In the genomic region with DNA sequence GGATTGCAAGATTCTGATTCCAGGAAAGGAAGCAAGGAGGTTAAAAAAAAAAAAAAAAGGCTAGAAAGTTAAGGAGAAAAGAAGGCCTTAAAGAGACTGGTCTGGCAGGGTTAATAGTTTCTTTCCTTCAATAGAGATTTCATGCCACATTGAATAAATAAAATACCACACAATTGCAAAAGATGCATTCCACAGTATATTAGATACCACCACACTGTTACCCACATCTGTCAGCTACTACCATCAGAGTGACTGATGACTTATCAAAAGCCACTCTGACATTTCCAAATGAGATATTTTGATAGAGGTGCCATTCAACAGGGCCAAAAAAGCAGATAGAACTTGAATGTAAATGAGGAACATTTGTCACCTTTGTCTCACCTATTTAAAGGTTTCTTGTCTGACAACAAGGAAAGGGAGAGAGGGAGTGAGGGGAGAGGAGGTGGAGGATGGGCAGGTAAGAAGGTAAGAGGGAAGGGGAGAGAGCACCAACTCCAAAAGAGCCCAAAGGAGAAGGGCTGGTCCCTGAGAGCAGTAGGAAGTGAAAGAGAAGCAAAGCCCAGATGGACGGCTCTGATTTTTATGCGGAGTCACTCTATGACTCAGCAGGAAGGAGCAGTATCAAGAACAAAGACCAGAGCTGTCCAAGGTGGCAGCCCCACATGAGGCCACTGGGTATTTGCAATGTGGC, we compare ENCODE assay signal across 8 cellular contexts. TPM values are rescaled to one million over a fixed set of nuclear protein-coding genes. Genes with fewer than 3 reads are reported as not detected.
DNase-seq lines count a peak whose midpoint lies in the region; ATAC-seq and TF ChIP-seq lines count a peak whose summit lies in the region.

No MANE protein-coding gene starts in this region.

- POLR2A ChIA-PET in HCT116 (lab: Charles Lee) = no interaction called here

- H3K27me3 ChIP-seq in HCT116 (ENCODE audit: insufficient read depth, low read length) = no peaks in the 10 kb centered on the region
- peaks cover 0 to 25% (median 8%) of the 10 kb centered on the region in 3 donors for H3K27me3 ChIP-seq in stomach

- no peaks in the 10 kb centered on the region for H4K20me1 ChIP-seq in HCT116 (ENCODE audit: insufficient read depth)

- peak overlapping the region; percentile 21; the same call in 1 of the 2 replicates for H3K9ac ChIP-seq in HCT116 (ENCODE audit: low read length)

- RAD21 ChIA-PET in HCT116 (lab: Charles Lee; ENCODE audit: low non-redundant PET in 1 of 2, low total read pairs in 2 of 2, uncharacterized antibody in 2 of 2, unreplicated experiment in 2 of 2) = interaction anchor here in 1 of 2 experiments (0.5 kb wide), 1 partner anchor 13 kb away, joined by 3 read pairs; no protein-coding TSS in a partner anchor

- no peak overlapping the region for H3K27ac ChIP-seq in HCT116 (ENCODE audit: low read depth, low read length)
- H3K27ac ChIP-seq in stomach = no peak overlapping the region

- H2AFZ ChIP-seq in HCT116 (ENCODE audit: low read depth, low read length, poor library complexity, severe bottlenecking) = peak overlapping the region; percentile 41

- H3K79me2 ChIP-seq in HCT116 (ENCODE audit: insufficient read depth, low read length) = no peaks in the 10 kb centered on the region

- BruUV-seq in HCT116 (replicated peaks; lab: Mats Ljungman, UMichigan) = no TSS peak

- DNase-seq in DMS53 treated with DMSO at 0.1 percent for 48 hours (lab: John Stamatoyannopoulos, UW; ENCODE audit: unreplicated experiment) (peak; percentile 75), HCT116 (ENCODE audit: low read depth, low spot score) (peak; percentile 44), SK-N-DZ (ENCODE audit: low spot score) (peak; percentile 33), foreskin fibroblast (peak; percentile 59 to 82), stomach (peak; percentile 32), NCI-H1436 (lab: John Stamatoyannopoulos, UW) (no peak), NCI-H1105 treated with DMSO at 0.1 percent for 48 hours (lab: John Stamatoyannopoulos, UW) (no peak)

- TF ChIP-seq CTCF in HCT116 (IDR thresholded peaks at IDR 0.05 in 2 of 3, conservative IDR thresholded peaks at IDR 0.05 in 1 of 3; ENCODE audit: borderline replicate concordance in 1 of 3, insufficient read depth in 1 of 3, low read depth in 2 of 3, low read length in 2 of 3) (no peak), foreskin fibroblast (IDR thresholded peaks at IDR 0.05; ENCODE audit: low read depth, low read length) (no peak), stomach (IDR thresholded peaks at IDR 0.05) (no peak)

- H3K36me3 ChIP-seq in HCT116 (ENCODE audit: control insufficient read depth in 1 of 2, insufficient read depth in 2 of 2, low read length in 2 of 2) = no peaks in the 10 kb centered on the region
- H3K36me3 ChIP-seq in stomach = no peaks in the 10 kb centered on the region

- H3K4me1 ChIP-seq in HCT116 (ENCODE audit: control insufficient read depth in 1 of 2, insufficient read depth in 2 of 2, low read length in 2 of 2) (peaks cover 4 to 13% of the 10 kb centered on the region in 2 experiments; a peak in 3 of 4 replicates), stomach (peaks cover 0 to 12% (median 0%) of the 10 kb centered on the region in 4 donors)

- CTCF ChIA-PET in HCT116 (lab: Charles Lee) = no interaction called here

- peak overlapping the region; percentile 69 for H3K4me2 ChIP-seq in HCT116 (ENCODE audit: low read length)

- no peaks in the 10 kb centered on the region for H3K9me2 ChIP-seq in HCT116 (ENCODE audit: insufficient read depth)

- no peak for TF ChIP-seq RAD21 in HCT116 (IDR thresholded peaks at IDR 0.05; ENCODE audit: low read depth)

- TF ChIP-seq EP300 in stomach (IDR thresholded peaks at IDR 0.05) = no peak

- intact Hi-C loops in HCT116 (cut with micrococcal nuclease) (no loop called here), stomach (cut with DNase I; ENCODE audit: low total_unique reads) (no loop called here)

- WGBS in stomach, 5 donors = 4 to 15% (median 6%) methylated on average over 2 of the region's 2 CpGs

- TF ChIP-seq POLR2A in HCT116 (IDR thresholded peaks at IDR 0.05; ENCODE audit: borderline replicate concordance, extremely low read depth, insufficient read depth, insufficient read length) = no peak
- no peak for TF ChIP-seq POLR2A in stomach (IDR thresholded peaks at IDR 0.05)

- ATAC-seq in HCT116 (peak; percentile 86), GM19397 (IDR thresholded peaks at IDR 0.05; ENCODE audit: unreplicated experiment) (no peak)

- no peaks in the 10 kb centered on the region for H3K9me3 ChIP-seq in HCT116 (ENCODE audit: control insufficient read depth in 1 of 2, insufficient read depth in 1 of 2, low read depth in 1 of 2, low read length in 2 of 2)
- no peaks in the 10 kb centered on the region for H3K9me3 ChIP-seq in stomach

- peak overlapping the region in 1 of 2 experiments; percentile 27; a peak in 1 of 4 replicates for H3K4me3 ChIP-seq in HCT116 (replicated peaks in 1 of 2; ENCODE audit: low read depth in 1 of 2, low read length in 2 of 2)
- H3K4me3 ChIP-seq in foreskin fibroblast (ENCODE audit: low read depth in 1 of 2, low read length in 2 of 2) = no peak overlapping the region
- H3K4me3 ChIP-seq in stomach = no peak overlapping the region

TF ChIP-seq in HCT116, 20 proteins besides CTCF, POLR2A, EP300 and RAD21 (continues in another document):
- TF ChIP-seq ZFX (IDR thresholded peaks at IDR 0.05) (no peak), JUND (IDR thresholded peaks at IDR 0.05) (peak; percentile 68), CEBPB (IDR thresholded peaks at IDR 0.05; ENCODE audit: low read depth) (no peak), SIN3A (IDR thresholded peaks at IDR 0.05; ENCODE audit: low read depth) (peak; percentile 80), FOSL1 (IDR thresholded peaks at IDR 0.05; ENCODE audit: low read depth) (peak; percentile 68; the same call in 1 of the 2 replicates), ZBTB33 (IDR thresholded peaks at IDR 0.05; ENCODE audit: extremely low read depth, insufficient replicate concordance, low read length) (no peak), EZH2 (IDR thresholded peaks at IDR 0.05) (no peak), EZH2phosphoT487 (IDR thresholded peaks at IDR 0.05; ENCODE audit: borderline replicate concordance) (no peak), SRF (IDR thresholded peaks at IDR 0.05; ENCODE audit: low read depth) (no peak), MAX (IDR thresholded peaks at IDR 0.05) (peak; percentile 66), ELF1 (IDR thresholded peaks at IDR 0.05; ENCODE audit: borderline replicate concordance, low read depth) (no peak), CBX3 (IDR thresholded peaks at IDR 0.05; ENCODE audit: low read depth) (peak; percentile 91), TCF7L2 (IDR thresholded peaks at IDR 0.05; ENCODE audit: borderline replicate concordance, extremely low read depth, insufficient read depth, insufficient read length) (peak; percentile 100), YY1 (IDR thresholded peaks at IDR 0.05; ENCODE audit: extremely low read depth, insufficient replicate concordance, low read depth, low read length) (peak; percentile 42), SP1 (IDR thresholded peaks at IDR 0.05; ENCODE audit: low read depth) (0 out of 2 replicates have a peak, but pooled peaks have one; percentile 25)
- TF ChIP-seq, protein P1, sequence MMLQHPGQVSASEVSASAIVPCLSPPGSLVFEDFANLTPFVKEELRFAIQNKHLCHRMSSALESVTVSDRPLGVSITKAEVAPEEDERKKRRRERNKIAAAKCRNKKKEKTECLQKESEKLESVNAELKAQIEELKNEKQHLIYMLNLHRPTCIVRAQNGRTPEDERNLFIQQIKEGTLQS (IDR thresholded peaks at IDR 0.05) = no peak

RNA-seq across cellular contexts. Expression of gene LRRN2, which starts 38.3 kb away (rescaled TPM):
- 3.2 TPM for total RNA-seq in HCT116 (2021; ENCODE audit: unreplicated experiment)
- polyA plus RNA-seq in HCT116 (2012) = 3.5 and 3.8 TPM in 2 replicates
- 1.8 and 2.0 TPM in 2 replicates for polyA plus RNA-seq in SK-N-DZ (2014; cell fraction: cytosol; rRNA removed)
- polyA plus RNA-seq in SK-N-DZ (2014; cell fraction: nucleus; rRNA removed) = 1.6 and 2.1 TPM in 2 replicates
- 1 to 10 TPM in 3 of 5 donors, under 1 TPM in 2; 0.43 to 4.1 (median 1.3) TPM for total RNA-seq in stomach
- under 1 TPM in 1 of 3 donors, not detected in 2; 0.80 TPM for polyA plus RNA-seq in stomach

Comparison
In these comparisons a context has a peak if more than half of its experiments do, and no peak if none do; other contexts are left out.
1. DNase-seq: peak in DMS53 treated with DMSO at 0.1 percent for 48 hours (single experiment), HCT116 (single experiment), SK-N-DZ (single experiment), foreskin fibroblast (2 of 2) and stomach (single experiment); none in NCI-H1436 (single experiment) and NCI-H1105 treated with DMSO at 0.1 percent for 48 hours (single experiment).